In the genomic region with DNA sequence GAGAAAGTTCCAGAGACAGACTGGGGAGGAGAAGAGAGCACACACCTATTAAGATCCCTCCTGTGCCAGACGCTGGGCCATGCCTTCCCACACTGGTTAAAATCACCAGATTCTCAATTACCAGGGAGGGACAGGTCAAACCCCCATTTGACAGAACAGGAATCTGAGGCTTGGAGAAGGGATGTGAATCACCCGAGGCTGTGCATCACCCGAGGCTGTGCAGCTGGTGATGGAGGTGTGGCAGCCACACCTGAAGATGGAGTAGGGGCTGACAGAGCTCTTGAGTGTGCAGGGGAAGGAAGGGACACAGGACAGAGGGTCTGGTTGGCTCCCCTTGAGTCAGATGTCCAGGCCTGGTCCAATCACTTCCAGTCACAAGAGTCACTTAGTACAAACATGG, we compare ENCODE assay signal across 25 cellular contexts.
"Had no signal": no experiment of that assay in that cellular context is flagged by ENCODE, and none has a peak within 500 bp of the region (broad histone marks: within the 10 kb centered on the region; RNA-seq: fewer than 3 reads in every experiment).

No MANE protein-coding gene starts in this region.

- H3K27ac ChIP-seq: ascending aorta, PC-9, RWPE1, SJCRH30, SK-N-MC had no signal

- H3K4me1 ChIP-seq: ascending aorta, SJCRH30 had no signal

- H3K4me3 ChIP-seq: ascending aorta, MG63, PC-9, SJCRH30, SK-N-MC had no signal

- H2AFZ ChIP-seq: PC-9 had no signal

- H3K27me3 ChIP-seq: SJCRH30 had no signal

- H3K4me2 ChIP-seq: PC-9 had no signal

- DNase-seq: activated CD4-positive, alpha-beta T cell treated with anti-CD3 and anti-CD28 coated beads, Interleukin-2, amount 10 ng/mL, durations not matched to agents 24 days and 14 days; activated CD4-positive, alpha-beta T cell treated with anti-CD3 and anti-CD28 coated beads, Interleukin-2, amount 50 U/mL, for 4 hours; activated CD8-positive, alpha-beta T cell treated with anti-CD3 and anti-CD28 coated beads for 36 hours; activated gamma-delta T cell; activated naive CD4-positive, alpha-beta T cell treated with Interleukin-2 at 50 U/mL for 16 hours; activated naive CD8-positive, alpha-beta T cell treated with anti-CD3 and anti-CD28 coated beads, Interleukin-2, amount 10 ng/mL, durations not matched to agents 7 days and 5 days; activated T-cell treated with anti-CD3 and anti-CD28 coated beads, Interleukin-2, amount 50 U/mL, for 1 hour; amygdala; caudate nucleus; Karpas-422; KBM-7; MG63; NCI-H1048; NCI-H1436 treated with DMSO at 0.1 percent for 48 hours; NCI-H1694 treated with DMSO at 0.1 percent for 48 hours; NCI-H2029; NCI-H345; NCI-H524 treated with DMSO at 0.1 percent for 48 hours; NK-92 treated with Interleukin-12 subunit alpha and Interleukin-12 subunit beta, amount 100 ng/mL, for 24 hours; PC-9; SHP77; SJCRH30 had no signal

- H3K9me3 ChIP-seq: ascending aorta, MG63, SJCRH30 had no signal

- H3K36me3 ChIP-seq: ascending aorta, MG63, SJCRH30 had no signal
